In the genomic region with DNA sequence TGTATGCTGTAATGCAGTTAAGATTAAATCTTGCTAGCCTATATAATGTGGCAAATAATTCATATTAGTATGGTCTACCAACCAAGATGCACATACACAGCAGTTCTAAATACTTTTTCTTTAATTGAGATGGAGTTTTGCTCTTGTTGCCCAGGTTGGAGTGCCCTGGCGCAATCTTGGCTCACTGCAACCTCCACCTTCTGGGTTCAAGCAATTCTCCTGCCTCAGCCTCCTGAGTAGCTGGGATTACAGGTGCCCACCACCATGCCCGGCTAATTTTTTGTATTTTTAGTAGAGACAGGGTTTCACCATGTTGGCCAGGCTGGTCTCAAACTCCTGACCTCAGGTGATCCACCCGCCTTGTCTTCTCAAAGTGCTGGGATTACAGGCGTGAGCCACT, we compare ENCODE assay signal across 8 cellular contexts. TPM values are rescaled to one million over a fixed set of nuclear protein-coding genes. Genes with fewer than 3 reads are reported as not detected.
"Had no signal": no experiment of that assay in that cellular context is flagged by ENCODE, and none has a peak within 500 bp of the region (broad histone marks: within the 10 kb centered on the region; RNA-seq: fewer than 3 reads in every experiment).

No MANE protein-coding gene starts in this region.

RNA-seq across cellular contexts. Expression of gene CCDC89, which starts 31.7 kb away (rescaled TPM):
- total RNA-seq: activated naive CD4-positive, alpha-beta T cell treated with anti-CD3 and anti-CD28 coated beads for 36 hours; activated naive CD4-positive, alpha-beta T cell treated with anti-CD3 and anti-CD28 coated beads, Interleukin-2, amount 50 U/mL, for 72 hours; activated naive CD8-positive, alpha-beta T cell treated with anti-CD3 and anti-CD28 coated beads for 36 hours; activated T-cell treated with anti-CD3 and anti-CD28 coated beads, Interleukin-2, amount 50 U/mL, for 4 hours; activated T-helper 17 cell treated with anti-CD3 and anti-CD28 coated beads, Interleukin-2, amount 50 U/mL, for 72 hours; activated T-helper 2 cell treated with anti-CD3 and anti-CD28 coated beads, Interferon-gamma antibody, Interleukin-2, Interleukin-4, amounts not matched to agents 10 μg/mL and 5 μg/mL and 100 μg/mL, durations not matched to agents 14 hours and 24 hours and 36 hours; body of pancreas; bronchial epithelial cell had no signal
